8 cellular contexts compared by ENCODE assay signal in the genomic region with DNA sequence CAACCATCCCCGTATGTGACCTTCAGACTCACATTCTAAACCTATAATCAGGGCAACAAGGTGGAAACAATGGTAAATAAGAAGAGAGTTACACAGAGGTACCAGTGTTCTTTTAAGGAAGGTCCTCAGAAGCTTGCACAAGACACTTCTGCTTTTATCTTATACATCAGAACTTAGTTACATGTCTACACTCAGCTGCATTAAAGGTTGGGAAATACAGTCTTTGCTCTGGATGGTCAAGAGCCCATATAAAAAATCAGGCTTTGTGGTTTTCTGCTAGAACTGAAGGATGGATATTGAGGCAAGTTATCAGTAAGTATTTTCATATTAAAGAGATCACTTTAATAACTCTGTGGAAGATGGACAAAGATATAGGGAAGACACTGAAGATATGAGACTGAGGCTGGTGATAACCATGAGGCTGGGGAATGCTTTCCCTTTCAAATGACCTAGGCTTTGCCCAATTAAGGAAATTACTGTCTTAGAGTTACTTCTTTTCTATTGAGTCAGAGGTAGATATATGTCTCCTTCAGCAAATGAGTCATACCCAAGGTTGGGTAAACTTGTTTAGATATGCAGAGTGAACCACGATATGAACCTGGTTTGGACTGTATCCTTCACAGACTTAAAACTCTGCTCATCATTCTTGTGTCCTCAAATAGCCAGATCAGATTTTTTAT.
DNase-seq lines count a peak whose midpoint lies in the region; ATAC-seq and TF ChIP-seq lines count a peak whose summit lies in the region.

No MANE protein-coding gene starts in this region.

- BruUV-seq in A673 (replicated peaks; lab: Mats Ljungman, UMichigan) = no TSS peak

- H3K27ac Mint-ChIP-seq in CD8-positive, alpha-beta memory T cell = no peak overlapping the region

- peaks cover 20 to 76% of the 10 kb centered on the region in 2 donors for H3K27me3 Mint-ChIP-seq in CD8-positive, alpha-beta memory T cell

- H3K9me3 ChIP-seq in CD8-positive, alpha-beta memory T cell (ENCODE audit: low read length) = no peaks in the 10 kb centered on the region
- H3K9me3 ChIP-seq in A673 (ENCODE audit: low read depth, low read length, poor library complexity, severe bottlenecking) = no peaks in the 10 kb centered on the region

- POLR2A ChIA-PET in CD8-positive, alpha-beta memory T cell (lab: Charles Lee) = no interaction called here
- POLR2A ChIA-PET in A673 (lab: Charles Lee; ENCODE audit: low non-redundant PET) = no interaction called here

- H3K27me3 ChIP-seq in CD8-positive, alpha-beta memory T cell (ENCODE audit: insufficient read depth, low read length, poor library complexity, severe bottlenecking) = peaks cover 7% of the 10 kb centered on the region
- H3K27me3 ChIP-seq in A673 (replicated peaks; ENCODE audit: insufficient read depth, low read depth, low read length, poor library complexity) = no peaks in the 10 kb centered on the region

- no peak overlapping the region for H3K4me3 Mint-ChIP-seq in CD8-positive, alpha-beta memory T cell

- H3K36me3 ChIP-seq in CD8-positive, alpha-beta memory T cell (ENCODE audit: insufficient read depth, low read length) = no peaks in the 10 kb centered on the region
- no peaks in the 10 kb centered on the region for H3K36me3 ChIP-seq in A673 (ENCODE audit: insufficient read depth, low read length, poor library complexity, severe bottlenecking)

- DNase-seq in AG09309 (ENCODE audit: low read depth) (peak; percentile 59), astrocyte of the spinal cord (ENCODE audit: low read depth, low spot score) (peak; percentile 89), NCI-H1417 treated with DMSO at 0.1 percent for 48 hours (lab: John Stamatoyannopoulos, UW) (no peak), COR-L47 (lab: John Stamatoyannopoulos, UW) (no peak), A673 (ENCODE audit: low spot score) (no peak)
- DNase-seq in CD8-positive, alpha-beta memory T cell = no peak

- H3K4me1 ChIP-seq in CD8-positive, alpha-beta memory T cell (ENCODE audit: insufficient read depth, low read length) = no peaks in the 10 kb centered on the region
- H3K4me1 ChIP-seq in A673 (ENCODE audit: insufficient read depth, low read length, poor library complexity, severe bottlenecking) = peaks cover 33% of the 10 kb centered on the region

- no peaks in the 10 kb centered on the region for H3K4me1 Mint-ChIP-seq in CD8-positive, alpha-beta memory T cell

- intact Hi-C loops in A673 (cut with micrococcal nuclease; ENCODE audit: unreplicated experiment) = loop anchor here (5.0 kb wide), 1 partner anchor 88 kb away; the partner anchor contains the start of gene TNC

- ATAC-seq in GM19438 (IDR thresholded peaks at IDR 0.05; ENCODE audit: low read depth, unreplicated experiment) (peak; percentile 38), HG03342 (IDR thresholded peaks at IDR 0.05; ENCODE audit: unreplicated experiment) (peak; percentile 45)

- H3K27ac ChIP-seq in CD8-positive, alpha-beta memory T cell (ENCODE audit: low read depth, low read length) = no peak overlapping the region
- H3K27ac ChIP-seq in A673 (ENCODE audit: low read depth, low read length, poor library complexity, severe bottlenecking) = no peak overlapping the region

- TF ChIP-seq CTCF in AG09309 (IDR thresholded peaks at IDR 0.05; ENCODE audit: control insufficient read depth, insufficient read depth, low read depth, low read length, missing control alignments) (no peak), astrocyte of the spinal cord (IDR thresholded peaks at IDR 0.05; ENCODE audit: low read depth, low read length) (no peak), A673 (conservative IDR thresholded peaks at IDR 0.05; ENCODE audit: low read depth, low read length) (no peak)

- no peak overlapping the region for H3K4me3 ChIP-seq in AG09309 (ENCODE audit: control insufficient read depth, low read depth, low read length)
- H3K4me3 ChIP-seq in astrocyte of the spinal cord (ENCODE audit: low read depth, low read length) = no peak overlapping the region
- no peak overlapping the region for H3K4me3 ChIP-seq in CD8-positive, alpha-beta memory T cell (ENCODE audit: low read length)
- no peak overlapping the region for H3K4me3 ChIP-seq in A673 (ENCODE audit: low read depth, low read length, poor library complexity, severe bottlenecking)

- no peaks in the 10 kb centered on the region for H3K9me3 Mint-ChIP-seq in CD8-positive, alpha-beta memory T cell

- CTCF ChIA-PET in CD8-positive, alpha-beta memory T cell (lab: Charles Lee) = no interaction called here
- CTCF ChIA-PET in A673 (lab: Charles Lee) = no interaction called here

- in situ Hi-C loops in astrocyte of the spinal cord (cut with HindIII; ENCODE audit: low sequenced_read_pairs) = no loop called here

- H3K36me3 Mint-ChIP-seq in CD8-positive, alpha-beta memory T cell = no peaks in the 10 kb centered on the region

Comparison
In these comparisons a context has a peak if more than half of its experiments do, and no peak if none do; other contexts are left out.
1. DNase-seq: peak in AG09309 (single experiment) and astrocyte of the spinal cord (single experiment); none in CD8-positive, alpha-beta memory T cell (0 of 5), NCI-H1417 treated with DMSO at 0.1 percent for 48 hours (single experiment), COR-L47 (single experiment) and A673 (single experiment).